In the genomic region with DNA sequence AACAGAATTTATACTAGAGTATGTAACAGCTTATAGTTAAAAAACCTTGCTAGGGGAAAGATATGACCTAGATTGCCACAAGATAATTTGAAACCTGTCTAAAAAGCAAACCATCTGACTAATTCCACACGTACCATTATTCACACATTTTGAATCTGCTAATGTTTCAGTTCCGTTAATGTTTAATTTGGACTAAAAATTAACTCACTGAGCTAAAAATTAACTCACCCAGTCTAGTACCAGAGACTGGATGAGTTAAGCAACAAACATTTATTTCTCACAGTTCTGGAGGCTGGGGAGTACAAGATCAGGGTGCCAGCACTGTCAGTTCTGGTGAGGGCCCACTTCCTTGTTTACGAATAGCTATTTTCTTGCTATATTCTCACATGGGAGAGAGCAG, we compare ENCODE assay signal across 16 cellular contexts.
DNase-seq lines count a peak whose midpoint lies in the region; ATAC-seq, FAIRE-seq and TF ChIP-seq lines count a peak whose summit lies in the region.
"Had no signal": no experiment of that assay in that cellular context is flagged by ENCODE, and none has a peak within 500 bp of the region (broad histone marks: within the 10 kb centered on the region; RNA-seq: fewer than 3 reads in every experiment).

No MANE protein-coding gene starts in this region.

- FAIRE-seq in A549 (lab: Jason Lieb, UNC) = peak; percentile 82
- FAIRE-seq: A204.1, endothelial cell of umbilical vein had no signal

- H3K27ac Mint-ChIP-seq in T-cell = no peak overlapping the region

- peaks cover 0 to 4% of the 10 kb centered on the region in 2 donors for H3K27me3 Mint-ChIP-seq in T-cell

- POLR2A ChIA-PET in A549 (lab: Yijun Ruan, JAX) = no interaction called here
- POLR2A ChIA-PET in T-cell (lab: Charles Lee) = interaction anchor here in 1 of 2 donors (0.5 kb wide), 1 partner anchor 883 kb away, joined by 3 read pairs; no protein-coding TSS in a partner anchor

- 1% methylated on average over 3 of the region's 3 CpGs for WGBS in A549 (ENCODE audit: missing lambda C conversion rate)

- peak overlapping the region; percentile 59 to 72 for H3K27ac ChIP-seq in A549
- H3K27ac ChIP-seq: HL-60 had no signal

- ATAC-seq in A549 = peak; percentile 39 to 82; a peak in 4 of 6 replicates
- peak; percentile 79 for ATAC-seq in GM19324 (IDR thresholded peaks at IDR 0.05; ENCODE audit: low FRiP score, unreplicated experiment)
- peak; percentile 74 for ATAC-seq in HG02763 (IDR thresholded peaks at IDR 0.05; ENCODE audit: unreplicated experiment)
- peak; percentile 76 for ATAC-seq in HG03521 (IDR thresholded peaks at IDR 0.05; ENCODE audit: unreplicated experiment)
- no peak for ATAC-seq in T-cell (replicated peaks in 1 of 4)

- no peaks in the 10 kb centered on the region for H3K9me3 Mint-ChIP-seq in T-cell

- no peak for TF ChIP-seq RAD21 in A549 (conservative IDR thresholded peaks at IDR 0.05 in 1 of 2, IDR thresholded peaks at IDR 0.05 in 1 of 2)

- DNase-seq in A549 (ENCODE audit: low read depth in 1 of 2, low spot score in 1 of 2) (peak in 1 of 2 experiments; percentile 54), T-cell (no peak), NCI-H2171 treated with DMSO at 0.1 percent for 48 hours (lab: John Stamatoyannopoulos, UW) (no peak), amygdala (lab: John Stamatoyannopoulos, UW) (no peak), occipital lobe (lab: John Stamatoyannopoulos, UW) (no peak)
- DNase-seq: activated CD4-positive, alpha-beta T cell treated with anti-CD3 and anti-CD28 coated beads, Interleukin-2, amount 50 U/mL, for 4 hours; amniotic stem cell; EL; NCI-H1436; SHP77 had no signal

- H3K4me1 ChIP-seq in A549 = peaks cover 23% of the 10 kb centered on the region

- no peak overlapping the region for H3K4me3 Mint-ChIP-seq in T-cell

- no peaks in the 10 kb centered on the region for H3K36me3 Mint-ChIP-seq in T-cell

- CTCF ChIA-PET in A549 (lab: Yijun Ruan, JAX) = no interaction called here
- CTCF ChIA-PET in T-cell (lab: Charles Lee) = no interaction called here

- TF ChIP-seq EP300 in A549 (IDR thresholded peaks at IDR 0.05) = no peak

- no peak for TF ChIP-seq POLR2A in A549 (IDR thresholded peaks at IDR 0.05; ENCODE audit: low read length)

- no peaks in the 10 kb centered on the region for H3K4me1 Mint-ChIP-seq in T-cell

- H3K4me2 ChIP-seq in A549 = peak overlapping the region; percentile 67

- no peaks in the 10 kb centered on the region for H3K9me3 ChIP-seq in A549

- no peak overlapping the region for H3K4me3 ChIP-seq in A549

- TF ChIP-seq CTCF in A549 (IDR thresholded peaks at IDR 0.05) = no peak

TF ChIP-seq in A549, 52 proteins besides CTCF, POLR2A, EP300 and RAD21:
- TF ChIP-seq EHMT2 (IDR thresholded peaks at IDR 0.05; ENCODE audit: low read depth) = no peak
- TF ChIP-seq TP53 (CRISPR knock-in tag; IDR thresholded peaks at IDR 0.05) = no peak
- TF ChIP-seq FOSL2 (IDR thresholded peaks at IDR 0.05) = no peak
- TF ChIP-seq FOSL2 (CRISPR knock-in tag; IDR thresholded peaks at IDR 0.05) = peak; percentile 24; the same call in 1 of the 2 replicates
- TF ChIP-seq, protein P1, sequence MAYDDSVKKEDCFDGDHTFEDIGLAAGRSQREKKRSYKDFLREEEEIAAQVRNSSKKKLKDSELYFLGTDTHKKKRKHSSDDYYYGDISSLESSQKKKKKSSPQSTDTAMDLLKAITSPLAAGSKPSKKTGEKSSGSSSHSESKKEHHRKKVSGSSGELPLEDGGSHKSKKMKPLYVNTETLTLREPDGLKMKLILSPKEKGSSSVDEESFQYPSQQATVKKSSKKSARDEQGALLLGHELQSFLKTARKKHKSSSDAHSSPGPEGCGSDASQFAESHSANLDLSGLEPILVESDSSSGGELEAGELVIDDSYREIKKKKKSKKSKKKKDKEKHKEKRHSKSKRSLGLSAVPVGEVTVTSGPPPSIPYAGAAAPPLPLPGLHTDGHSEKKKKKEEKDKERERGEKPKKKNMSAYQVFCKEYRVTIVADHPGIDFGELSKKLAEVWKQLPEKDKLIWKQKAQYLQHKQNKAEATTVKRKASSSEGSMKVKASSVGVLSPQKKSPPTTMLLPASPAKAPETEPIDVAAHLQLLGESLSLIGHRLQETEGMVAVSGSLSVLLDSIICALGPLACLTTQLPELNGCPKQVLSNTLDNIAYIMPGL (CRISPR knock-in tag; IDR thresholded peaks at IDR 0.05; ENCODE audit: borderline replicate concordance) = no peak
- TF ChIP-seq CEBPB (IDR thresholded peaks at IDR 0.05) = peak in 1 of 2 experiments; percentile 55; a peak in 2 of 4 replicates
- TF ChIP-seq HEYL (CRISPR knock-in tag; IDR thresholded peaks at IDR 0.05) = no peak
- no peak for TF ChIP-seq NPAS2 (CRISPR knock-in tag; IDR thresholded peaks at IDR 0.05; ENCODE audit: borderline replicate concordance)
- TF ChIP-seq MAZ (IDR thresholded peaks at IDR 0.05; ENCODE audit: borderline replicate concordance, low read depth, low read length) = no peak
- TF ChIP-seq, protein P2, sequence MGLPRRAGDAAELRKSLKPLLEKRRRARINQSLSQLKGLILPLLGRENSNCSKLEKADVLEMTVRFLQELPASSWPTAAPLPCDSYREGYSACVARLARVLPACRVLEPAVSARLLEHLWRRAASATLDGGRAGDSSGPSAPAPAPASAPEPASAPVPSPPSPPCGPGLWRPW (IDR thresholded peaks at IDR 0.05) = no peak
- TF ChIP-seq ZNF302 (CRISPR knock-in tag; IDR thresholded peaks at IDR 0.05) = no peak
- no peak for TF ChIP-seq SMC3 (IDR thresholded peaks at IDR 0.05)
- TF ChIP-seq, protein P3, sequence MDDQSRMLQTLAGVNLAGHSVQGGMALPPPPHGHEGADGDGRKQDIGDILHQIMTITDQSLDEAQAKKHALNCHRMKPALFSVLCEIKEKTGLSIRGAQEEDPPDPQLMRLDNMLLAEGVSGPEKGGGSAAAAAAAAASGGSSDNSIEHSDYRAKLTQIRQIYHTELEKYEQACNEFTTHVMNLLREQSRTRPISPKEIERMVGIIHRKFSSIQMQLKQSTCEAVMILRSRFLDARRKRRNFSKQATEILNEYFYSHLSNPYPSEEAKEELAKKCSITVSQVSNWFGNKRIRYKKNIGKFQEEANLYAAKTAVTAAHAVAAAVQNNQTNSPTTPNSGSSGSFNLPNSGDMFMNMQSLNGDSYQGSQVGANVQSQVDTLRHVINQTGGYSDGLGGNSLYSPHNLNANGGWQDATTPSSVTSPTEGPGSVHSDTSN (IDR thresholded peaks at IDR 0.05) = no peak
- TF ChIP-seq NFE2L2 (conservative IDR thresholded peaks at IDR 0.05; ENCODE audit: low read length) = no peak
- TF ChIP-seq ZFP36 (IDR thresholded peaks at IDR 0.05; ENCODE audit: borderline replicate concordance, partially characterized antibody) = no peak
- TF ChIP-seq PHF8 (IDR thresholded peaks at IDR 0.05; ENCODE audit: borderline replicate concordance, low read depth) = no peak
- no peak for TF ChIP-seq CHD4 (IDR thresholded peaks at IDR 0.05; ENCODE audit: borderline replicate concordance)
- TF ChIP-seq MAFK (IDR thresholded peaks at IDR 0.05; ENCODE audit: partially characterized antibody) = no peak
- TF ChIP-seq RCOR1 (IDR thresholded peaks at IDR 0.05; ENCODE audit: low read depth, low read length) = no peak

Comparison
In these comparisons a context has a peak if more than half of its experiments do, and no peak if none do; other contexts are left out.
1. ATAC-seq: peak in A549 (2 of 2), GM19324 (single experiment), HG02763 (single experiment) and HG03521 (single experiment); none in T-cell (0 of 4).